Comparison of ENCODE assay signal across 9 cellular contexts in the genomic region with DNA sequence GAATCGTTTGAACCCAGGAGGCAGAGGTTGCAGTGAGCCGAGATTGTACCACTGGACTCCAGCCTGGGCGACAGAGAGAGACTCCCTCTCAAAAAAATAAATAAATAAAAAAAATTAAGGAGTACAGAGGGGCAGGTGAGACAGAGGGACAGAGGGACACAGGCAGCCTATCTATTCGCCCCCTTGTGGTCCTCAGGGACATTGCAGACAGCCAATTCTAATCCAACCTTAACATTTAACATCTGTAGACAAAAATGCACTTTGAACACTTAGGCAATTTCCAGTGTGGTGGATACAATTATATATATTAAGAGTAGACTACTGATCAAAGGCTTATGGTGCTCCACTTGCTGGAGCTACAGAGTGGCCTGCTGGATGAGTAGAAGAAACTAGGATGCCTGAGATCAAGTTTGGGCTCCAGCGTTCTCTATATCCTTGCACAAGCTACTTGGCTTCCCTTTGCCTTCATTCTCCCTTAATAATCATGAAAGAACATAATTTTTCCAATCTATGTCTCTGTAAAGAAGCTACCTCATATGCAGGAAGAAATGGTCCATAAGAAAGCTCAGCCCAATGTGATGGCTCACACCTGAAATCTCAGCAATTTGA. TPM values are rescaled to one million over a fixed set of nuclear protein-coding genes. Genes with fewer than 3 reads are reported as not detected.
DNase-seq lines count a peak whose midpoint lies in the region; ATAC-seq, FAIRE-seq and TF ChIP-seq lines count a peak whose summit lies in the region.
"Had no signal": no experiment of that assay in that cellular context is flagged by ENCODE, and none has a peak within 500 bp of the region (broad histone marks: within the 10 kb centered on the region; RNA-seq: fewer than 3 reads in every experiment).

No MANE protein-coding gene starts in this region.

- H3K4me2 ChIP-seq in GM23338 (no peak overlapping the region), OCI-LY7 (ENCODE audit: low read length) (no peak overlapping the region)

- no peak overlapping the region for H3K27ac ChIP-seq in GM23338 (ENCODE audit: low read depth)
- no peak overlapping the region for H3K27ac ChIP-seq in OCI-LY7 (ENCODE audit: low read depth, low read length, poor library complexity, severe bottlenecking)
- no peak overlapping the region for H3K27ac ChIP-seq in small intestine (ENCODE audit: low read depth in 1 of 2, low read length in 1 of 2)

- ATAC-seq in GM23338, result peak; percentile 59
- no peak for ATAC-seq in stimulated activated memory B cell treated with anti-CD40 and anti-IgM and Interleukin-4, amounts not matched to agents 10 μg/mL and 1 μg/mL and 100 μg/mL, for 72 hours

- no peaks in the 10 kb centered on the region for H3K36me3 ChIP-seq in GM23338 (ENCODE audit: insufficient read depth)
- no peaks in the 10 kb centered on the region for H3K36me3 ChIP-seq in OCI-LY7 (ENCODE audit: insufficient read depth, low read length)
- no peaks in the 10 kb centered on the region for H3K36me3 ChIP-seq in small intestine (ENCODE audit: control insufficient read depth in 2 of 2, insufficient read depth in 2 of 2, low read length in 2 of 2)

- H3K36me3 Mint-ChIP-seq in GM23338 (ENCODE audit: low read depth), result no peaks in the 10 kb centered on the region
- H3K36me3 Mint-ChIP-seq in activated T-helper 1 cell treated with anti-CD3 and anti-CD28 coated beads, Interleukin-12 subunit alpha, Interleukin-12 subunit beta, Interleukin-2, Interleukin-4 antibody, amounts not matched to agents 30 ng/mL and 10 ng/mL and 1 ng/mL, durations not matched to agents 14 hours and 24 hours and 36 hours (ENCODE audit: low read depth), result no peaks in the 10 kb centered on the region
- no peaks in the 10 kb centered on the region for H3K36me3 Mint-ChIP-seq in stimulated activated memory B cell treated with anti-CD40 and anti-IgM and Interleukin-4, amounts not matched to agents 10 μg/mL and 1 μg/mL and 100 μg/mL, for 72 hours
- H3K36me3 Mint-ChIP-seq: IgD-negative memory B cell had no signal

- peak; percentile 32 for DNase-seq in COLO668 (lab: John Stamatoyannopoulos, UW; ENCODE audit: unreplicated experiment)
- peak; percentile 67 for DNase-seq in GM23338 (ENCODE audit: low spot score)
- DNase-seq in OCI-LY7 (ENCODE audit: low spot score), result peak; percentile 45
- peak; percentile 9 for DNase-seq in activated T-helper 1 cell treated with anti-CD3 and anti-CD28 coated beads, Interleukin-12 subunit alpha, Interleukin-12 subunit beta, Interleukin-2, Interleukin-4 antibody, amounts not matched to agents 30 ng/mL and 10 ng/mL and 1 ng/mL, durations not matched to agents 14 hours and 24 hours and 36 hours (ENCODE audit: low spot score)
- peak; percentile 31 for DNase-seq in germinal center (ENCODE audit: low spot score)
- peak; percentile 58 for DNase-seq in small intestine
- no peak for DNase-seq in NCI-H1930 (lab: John Stamatoyannopoulos, UW)

- intact Hi-C loops in OCI-LY7 (cut with micrococcal nuclease; ENCODE audit: unreplicated experiment), result no loop called here
- intact Hi-C loops in activated T-helper 1 cell treated with anti-CD3 and anti-CD28 coated beads, Interleukin-12 subunit alpha, Interleukin-12 subunit beta, Interleukin-2, Interleukin-4 antibody, amounts not matched to agents 30 ng/mL and 10 ng/mL and 1 ng/mL, durations not matched to agents 14 hours and 24 hours and 36 hours (cut with micrococcal nuclease), result loop anchor here (1.0 to 2.0 kb wide), 3 partner anchors 75 to 294 kb away; no protein-coding TSS in a partner anchor

- 48 to 64% (median 52%) methylated on average over 5 of the region's 5 CpGs for WGBS in small intestine, 3 donors

- H3K9me2 ChIP-seq in GM23338 (ENCODE audit: insufficient read depth), result no peaks in the 10 kb centered on the region
- H3K9me2 ChIP-seq in OCI-LY7 (ENCODE audit: insufficient read depth, low read length), result no peaks in the 10 kb centered on the region

- H3K27ac Mint-ChIP-seq in GM23338, result no peak overlapping the region
- H3K27ac Mint-ChIP-seq in activated T-helper 1 cell treated with anti-CD3 and anti-CD28 coated beads, Interleukin-12 subunit alpha, Interleukin-12 subunit beta, Interleukin-2, Interleukin-4 antibody, amounts not matched to agents 30 ng/mL and 10 ng/mL and 1 ng/mL, durations not matched to agents 14 hours and 24 hours and 36 hours, result no peak overlapping the region
- H3K27ac Mint-ChIP-seq in stimulated activated memory B cell treated with anti-CD40 and anti-IgM and Interleukin-4, amounts not matched to agents 10 μg/mL and 1 μg/mL and 100 μg/mL, for 72 hours, result no peak overlapping the region
- H3K27ac Mint-ChIP-seq: IgD-negative memory B cell had no signal

- CTCF ChIA-PET in OCI-LY7 (lab: Charles Lee; ENCODE audit: unreplicated experiment), result no interaction called here

- no peaks in the 10 kb centered on the region for H3K9me3 ChIP-seq in OCI-LY7 (ENCODE audit: low read length)
- H3K9me3 ChIP-seq in small intestine (ENCODE audit: control insufficient read depth, low read depth), result no peaks in the 10 kb centered on the region

- no peaks in the 10 kb centered on the region for H3F3A ChIP-seq in GM23338 (replicated peaks; ENCODE audit: low read depth)

- FAIRE-seq in small intestine (lab: Jason Lieb, UNC), result no peak

- peaks cover 30% of the 10 kb centered on the region for H3K4me1 Mint-ChIP-seq in GM23338
- H3K4me1 Mint-ChIP-seq in activated T-helper 1 cell treated with anti-CD3 and anti-CD28 coated beads, Interleukin-12 subunit alpha, Interleukin-12 subunit beta, Interleukin-2, Interleukin-4 antibody, amounts not matched to agents 30 ng/mL and 10 ng/mL and 1 ng/mL, durations not matched to agents 14 hours and 24 hours and 36 hours (ENCODE audit: low read depth), result no peaks in the 10 kb centered on the region
- H3K4me1 Mint-ChIP-seq in stimulated activated memory B cell treated with anti-CD40 and anti-IgM and Interleukin-4, amounts not matched to agents 10 μg/mL and 1 μg/mL and 100 μg/mL, for 72 hours, result no peaks in the 10 kb centered on the region
- H3K4me1 Mint-ChIP-seq: IgD-negative memory B cell had no signal

- POLR2A ChIA-PET in OCI-LY7 (lab: Charles Lee), result interaction anchor here (0.6 to 1.8 kb wide), 4 partner anchors 10 to 976 kb away, joined by 3 to 5 read pairs (median 4); no protein-coding TSS in a partner anchor

- no peak overlapping the region for H2AFZ ChIP-seq in GM23338
- H2AFZ ChIP-seq in OCI-LY7 (ENCODE audit: low read length), result no peak overlapping the region

- no peak overlapping the region for H3K4me3 Mint-ChIP-seq in GM23338
- no peak overlapping the region for H3K4me3 Mint-ChIP-seq in activated T-helper 1 cell treated with anti-CD3 and anti-CD28 coated beads, Interleukin-12 subunit alpha, Interleukin-12 subunit beta, Interleukin-2, Interleukin-4 antibody, amounts not matched to agents 30 ng/mL and 10 ng/mL and 1 ng/mL, durations not matched to agents 14 hours and 24 hours and 36 hours
- H3K4me3 Mint-ChIP-seq in stimulated activated memory B cell treated with anti-CD40 and anti-IgM and Interleukin-4, amounts not matched to agents 10 μg/mL and 1 μg/mL and 100 μg/mL, for 72 hours, result no peak overlapping the region
- H3K4me3 Mint-ChIP-seq: IgD-negative memory B cell had no signal

- H3K4me3 ChIP-seq in GM23338, result no peak overlapping the region
- H3K4me3 ChIP-seq in OCI-LY7 (ENCODE audit: low read depth, low read length, poor library complexity, severe bottlenecking), result no peak overlapping the region
- H3K4me3 ChIP-seq in small intestine (ENCODE audit: low read depth in 1 of 2, low read length in 2 of 2), result no peak overlapping the region

- BruUV-seq in OCI-LY7 (replicated peaks; lab: Mats Ljungman, UMichigan), result no TSS peak

- TF ChIP-seq CTCF in GM23338 (conservative IDR thresholded peaks at IDR 0.05; ENCODE audit: low read depth in 2 of 2), result peak; percentile 82 to 83
- TF ChIP-seq CTCF in OCI-LY7 (conservative IDR thresholded peaks at IDR 0.05; ENCODE audit: low read length), result peak; percentile 80

- no peaks in the 10 kb centered on the region for H4K20me1 ChIP-seq in GM23338 (replicated peaks; ENCODE audit: insufficient read depth)
- H4K20me1 ChIP-seq in OCI-LY7 (ENCODE audit: insufficient read depth, low read length), result no peaks in the 10 kb centered on the region

- no peaks in the 10 kb centered on the region for H3K9me3 Mint-ChIP-seq in GM23338
- H3K9me3 Mint-ChIP-seq in activated T-helper 1 cell treated with anti-CD3 and anti-CD28 coated beads, Interleukin-12 subunit alpha, Interleukin-12 subunit beta, Interleukin-2, Interleukin-4 antibody, amounts not matched to agents 30 ng/mL and 10 ng/mL and 1 ng/mL, durations not matched to agents 14 hours and 24 hours and 36 hours, result no peaks in the 10 kb centered on the region
- H3K9me3 Mint-ChIP-seq in stimulated activated memory B cell treated with anti-CD40 and anti-IgM and Interleukin-4, amounts not matched to agents 10 μg/mL and 1 μg/mL and 100 μg/mL, for 72 hours, result no peaks in the 10 kb centered on the region

- peaks cover 18% of the 10 kb centered on the region; the same call in 1 of the 2 replicates for H3K4me1 ChIP-seq in GM23338 (ENCODE audit: insufficient read depth)
- no peaks in the 10 kb centered on the region for H3K4me1 ChIP-seq in OCI-LY7 (ENCODE audit: insufficient read depth, low read length, poor library complexity, severe bottlenecking)
- no peaks in the 10 kb centered on the region for H3K4me1 ChIP-seq in small intestine (ENCODE audit: control insufficient read depth in 2 of 2, insufficient read depth in 1 of 2, low read depth in 1 of 2, low read length in 1 of 2)

- H3K27me3 ChIP-seq in GM23338 (ENCODE audit: insufficient read depth), result no peaks in the 10 kb centered on the region
- peaks cover 0 to 3% of the 10 kb centered on the region in 2 donors for H3K27me3 ChIP-seq in small intestine (ENCODE audit: control insufficient read depth in 2 of 2, insufficient read depth in 2 of 2, low read length in 2 of 2)

- H3K79me2 ChIP-seq in GM23338 (replicated peaks; ENCODE audit: insufficient read depth), result no peaks in the 10 kb centered on the region
- H3K79me2 ChIP-seq in OCI-LY7 (ENCODE audit: insufficient read depth, low read depth, low read length), result no peaks in the 10 kb centered on the region

- H3K27me3 Mint-ChIP-seq in GM23338 (ENCODE audit: insufficient read depth, low read depth, poor library complexity), result peaks cover 12% of the 10 kb centered on the region
- H3K27me3 Mint-ChIP-seq in activated T-helper 1 cell treated with anti-CD3 and anti-CD28 coated beads, Interleukin-12 subunit alpha, Interleukin-12 subunit beta, Interleukin-2, Interleukin-4 antibody, amounts not matched to agents 30 ng/mL and 10 ng/mL and 1 ng/mL, durations not matched to agents 14 hours and 24 hours and 36 hours (ENCODE audit: insufficient read depth), result peaks cover 15% of the 10 kb centered on the region
- H3K27me3 Mint-ChIP-seq in stimulated activated memory B cell treated with anti-CD40 and anti-IgM and Interleukin-4, amounts not matched to agents 10 μg/mL and 1 μg/mL and 100 μg/mL, for 72 hours, result no peaks in the 10 kb centered on the region

RNA-seq across cellular contexts. Expression of a gene that starts 8.2 kb away (rescaled TPM):
- total RNA-seq in GM23338 (2014; rRNA removed; shearing (Covaris generic)), result 17.2 and 25.4 TPM in 2 replicates
- 10.3 and 13.3 TPM in 2 replicates for polyA plus RNA-seq in GM23338 (2016; fragmentation: Nextera tagmentation; extraction: Ambion mirVana)
- total RNA-seq in OCI-LY7 (2014; rRNA removed; shearing (Covaris generic)), result 11.0 and 12.2 TPM in 2 replicates
- total RNA-seq in OCI-LY7 (2022), result 24.9 and 26.1 TPM in 2 replicates
- total RNA-seq in activated T-helper 1 cell treated with anti-CD3 and anti-CD28 coated beads, Interleukin-12 subunit alpha, Interleukin-12 subunit beta, Interleukin-2, Interleukin-4 antibody, amounts not matched to agents 30 ng/mL and 10 ng/mL and 1 ng/mL, durations not matched to agents 14 hours and 24 hours and 36 hours, result 28.0 and 29.1 TPM in 2 replicates
- polyA plus RNA-seq in small intestine, result 1 to 10 TPM; 5.4 to 8.9 (median 7.6) TPM

RNA-seq across cellular contexts. Expression of a gene that starts 31.8 kb away (rescaled TPM):
- total RNA-seq in GM23338 (2014; rRNA removed; shearing (Covaris generic)), result 1.1 and 1.2 TPM in 2 replicates
- polyA plus RNA-seq in GM23338 (2016; fragmentation: Nextera tagmentation; extraction: Ambion mirVana) (0.45 and 0.70 TPM in 2 replicates), small intestine (under 1 TPM in 2 of 3 donors, not detected in 1; 0.27 to 0.82 TPM)
- total RNA-seq in OCI-LY7 (2014; rRNA removed; shearing (Covaris generic)), result not detected in 2 replicates
- not detected in 2 replicates for total RNA-seq in OCI-LY7 (2022)
- not detected in 2 replicates for total RNA-seq in activated T-helper 1 cell treated with anti-CD3 and anti-CD28 coated beads, Interleukin-12 subunit alpha, Interleukin-12 subunit beta, Interleukin-2, Interleukin-4 antibody, amounts not matched to agents 30 ng/mL and 10 ng/mL and 1 ng/mL, durations not matched to agents 14 hours and 24 hours and 36 hours
- polyA plus RNA-seq: IgD-negative memory B cell had no signal

Comparison
In these comparisons a context has a peak if more than half of its experiments do, and no peak if none do; other contexts are left out.
1. DNase-seq: peak in COLO668 (single experiment), GM23338 (single experiment), OCI-LY7 (single experiment), activated T-helper 1 cell treated with anti-CD3 and anti-CD28 coated beads, Interleukin-12 subunit alpha, Interleukin-12 subunit beta, Interleukin-2, Interleukin-4 antibody, amounts not matched to agents 30 ng/mL and 10 ng/mL and 1 ng/mL, durations not matched to agents 14 hours and 24 hours and 36 hours (single experiment), germinal center (single experiment) and small intestine (single experiment); none in NCI-H1930 (0 of 2).